In genomic region chr20:37382539-37383120, GRCh38 we compare ENCODE assay signal across 1 cellular context.
TF ChIP-seq lines count a peak whose summit lies in the region.

No MANE protein-coding gene starts in this region.

TF ChIP-seq in HepG2, 621 proteins besides CTCF, POLR2A, EP300 and RAD21 (continued from another document):
- TF ChIP-seq ZFP36 (IDR thresholded peaks at IDR 0.05; ENCODE audit: borderline replicate concordance, low read depth, low read length, partially characterized antibody) (peak; percentile 61), CEBPB (IDR thresholded peaks at IDR 0.05; ENCODE audit: borderline replicate concordance, low read depth, low read length) (no peak), ZMYM3 (CRISPR knock-in tag; IDR thresholded peaks at IDR 0.05) (peak; percentile 57; the same call in 1 of the 2 replicates), ARID4A (CRISPR knock-in tag; IDR thresholded peaks at IDR 0.05; ENCODE audit: borderline replicate concordance) (peak; percentile 36; the same call in 1 of the 2 replicates)
TF ChIP-seq in HepG2: peak in this region for 8.
